ENCODE assay signal across 21 cellular contexts in the genomic region with DNA sequence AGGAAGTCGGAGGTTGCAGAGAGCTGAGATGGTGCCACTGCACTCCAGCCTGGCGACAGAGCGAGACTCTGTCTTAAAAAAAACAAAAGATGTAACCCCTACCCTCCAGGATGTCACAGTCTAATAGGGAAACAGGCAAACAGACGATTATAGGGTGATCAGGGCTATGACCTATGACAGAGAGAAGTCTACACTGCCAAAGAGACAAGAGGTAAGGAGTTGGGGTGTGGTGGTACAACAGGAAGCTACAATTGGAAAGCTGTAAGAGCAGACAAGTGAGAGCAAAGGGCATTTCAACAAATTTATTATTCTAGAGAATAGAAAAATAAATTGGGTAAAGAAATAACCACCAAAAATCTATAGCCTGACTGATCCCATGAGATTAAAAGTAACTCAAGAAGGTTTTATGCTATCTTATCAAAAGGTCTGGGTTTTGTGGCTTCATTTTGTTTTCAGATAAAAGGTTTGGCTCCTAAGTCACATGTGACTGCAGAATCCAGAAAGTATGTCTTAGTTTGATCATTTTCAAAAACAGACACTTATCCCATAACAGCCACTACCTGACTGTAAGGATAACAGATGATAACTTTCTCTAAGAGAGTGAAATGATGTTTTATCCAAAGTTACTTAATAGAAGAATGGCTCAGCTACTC. TPM values are rescaled to one million over a fixed set of nuclear protein-coding genes. Genes with fewer than 3 reads are reported as not detected.
"Had no signal": no experiment of that assay in that cellular context is flagged by ENCODE, and none has a peak within 500 bp of the region (broad histone marks: within the 10 kb centered on the region; RNA-seq: fewer than 3 reads in every experiment).

No MANE protein-coding gene starts in this region.

- H3K4me1 ChIP-seq: ascending aorta, breast epithelium, SJSA1, tibial artery, vagina had no signal

- H3K36me3 ChIP-seq: breast epithelium, ovary had no signal

- H3K9me3 ChIP-seq: ascending aorta, breast epithelium, heart left ventricle, ovary, SJSA1, tibial artery, vagina had no signal

- H3K27ac ChIP-seq: ascending aorta, breast epithelium, heart left ventricle, ovary, SJSA1, tibial artery, vagina had no signal

- H3K27ac Mint-ChIP-seq: activated naive CD8-positive, alpha-beta T cell treated with anti-CD3 and anti-CD28 coated beads, Interleukin-2, amount 10 ng/mL, durations not matched to agents 7 days and 5 days had no signal

- H3K4me3 ChIP-seq: ascending aorta, breast epithelium, heart left ventricle, ovary, SJSA1, tibial artery, vagina had no signal

- H3K27me3 ChIP-seq: ascending aorta, breast epithelium, heart left ventricle, ovary, SJSA1, tibial artery, vagina had no signal

- H3K27me3 Mint-ChIP-seq: activated naive CD8-positive, alpha-beta T cell treated with anti-CD3 and anti-CD28 coated beads, Interleukin-2, amount 10 ng/mL, durations not matched to agents 7 days and 5 days had no signal

- ATAC-seq: heart left ventricle, sciatic nerve had no signal

- DNase-seq: activated CD4-positive, alpha-beta T cell treated with anti-CD3 and anti-CD28 coated beads for 1 hour; activated CD8-positive, alpha-beta memory T cell treated with anti-CD3 and anti-CD28 coated beads, Interleukin-2, amount 50 U/mL, for 48 hours; activated effector memory CD4-positive, alpha-beta T cell treated with Interleukin-2 at 50 U/mL for 16 hours; activated naive CD8-positive, alpha-beta T cell treated with anti-CD3 and anti-CD28 coated beads, Interleukin-2, amount 10 ng/mL, durations not matched to agents 7 days and 5 days; cerebellar nuclear complex; effector CD8-positive, alpha-beta T cell; heart left ventricle; immature natural killer cell; ovary; tibial artery had no signal

- H3K9me3 Mint-ChIP-seq: activated naive CD8-positive, alpha-beta T cell treated with anti-CD3 and anti-CD28 coated beads, Interleukin-2, amount 10 ng/mL, durations not matched to agents 7 days and 5 days; immature natural killer cell; neural crest cell had no signal

- H3K4me1 Mint-ChIP-seq: neural crest cell had no signal

- FAIRE-seq: endothelial cell of umbilical vein, frontal cortex had no signal

- H3K4me3 Mint-ChIP-seq: activated naive CD8-positive, alpha-beta T cell treated with anti-CD3 and anti-CD28 coated beads, Interleukin-2, amount 10 ng/mL, durations not matched to agents 7 days and 5 days; immature natural killer cell; neural crest cell had no signal

RNA-seq across cellular contexts. Expression of a gene that starts 35.1 kb away (rescaled TPM):
- total RNA-seq: ascending aorta, endothelial cell of umbilical vein, fibroblast of lung, frontal cortex, heart left ventricle, mesenteric fat pad, neural crest cell, pulmonary artery endothelial cell, sciatic nerve, SJSA1, vagina had no signal
- polyA plus RNA-seq: endothelial cell of umbilical vein, fibroblast of lung, immature natural killer cell had no signal
